ENCODE assay signal across 9 cellular contexts in genomic region chr17:36547776-36548175, GRCh38. TPM values are rescaled to one million over a fixed set of nuclear protein-coding genes. Genes with fewer than 3 reads are reported as not detected.
DNase-seq lines count a peak whose midpoint lies in the region; ATAC-seq and TF ChIP-seq lines count a peak whose summit lies in the region.
"Had no signal": no experiment of that assay in that cellular context is flagged by ENCODE, and none has a peak within 500 bp of the region (broad histone marks: within the 10 kb centered on the region; RNA-seq: fewer than 3 reads in every experiment).

No MANE protein-coding gene starts in this region.

- no peak overlapping the region for H2AFZ ChIP-seq in neural progenitor cell (replicated peaks)

- peaks cover 48% of the 10 kb centered on the region for H4K20me1 ChIP-seq in neural progenitor cell (ENCODE audit: low read depth)

- peak overlapping the region; percentile 96; the same call in 1 of the 2 replicates for H3K4me3 ChIP-seq in HUES6 (ENCODE audit: low read depth, low read length)
- H3K4me3 ChIP-seq in neural progenitor cell = peak overlapping the region; percentile 83
- no peak overlapping the region for H3K4me3 ChIP-seq in ovary
- H3K4me3 ChIP-seq: uterus had no signal

- no peak for ATAC-seq in activated naive CD8-positive, alpha-beta T cell treated with anti-CD3 and anti-CD28 coated beads, Interleukin-2, amount 50 U/mL, for 24 hours
- ATAC-seq in GM21423 (IDR thresholded peaks at IDR 0.05; ENCODE audit: unreplicated experiment) = no peak

- intact Hi-C loops in ovary (cut with DNase I) = no loop called here

- H3K4me1 ChIP-seq in HUES6 (ENCODE audit: control insufficient read depth, insufficient read depth, low read length) (peaks cover 12% of the 10 kb centered on the region; the same call in 1 of the 2 replicates), neural progenitor cell (peaks cover 16% of the 10 kb centered on the region), ovary (ENCODE audit: insufficient read depth) (peaks cover 9% of the 10 kb centered on the region)

- H3K4me2 ChIP-seq in neural progenitor cell = peak overlapping the region; percentile 92

- peak overlapping the region; percentile 97 for H3K4me3 Mint-ChIP-seq in activated naive CD8-positive, alpha-beta T cell treated with anti-CD3 and anti-CD28 coated beads, Interleukin-2, amount 50 U/mL, for 24 hours
- peak overlapping the region; percentile 61 for H3K4me3 Mint-ChIP-seq in neural progenitor cell

- H3K9ac ChIP-seq in HUES6 (ENCODE audit: low read length) = no peak overlapping the region
- peak overlapping the region; percentile 80 for H3K9ac ChIP-seq in neural progenitor cell

- TF ChIP-seq POLR2A in ovary (IDR thresholded peaks at IDR 0.05) = no peak

- no peak for DNase-seq in activated naive CD8-positive, alpha-beta T cell treated with anti-CD3 and anti-CD28 coated beads, Interleukin-2, amount 50 U/mL, for 24 hours
- DNase-seq in neural progenitor cell (ENCODE audit: low spot score) = no peak
- DNase-seq in ovary = no peak
- DNase-seq in GM10266 (ENCODE audit: extremely low spot score) = no peak
- DNase-seq: erythroblast, NCI-H2029, uterus had no signal

- H3K27ac ChIP-seq in HUES6 (ENCODE audit: low read depth, low read length) (no peak overlapping the region), neural progenitor cell (no peak overlapping the region), ovary (no peak overlapping the region)
- H3K27ac ChIP-seq: uterus had no signal

- peaks cover 45% of the 10 kb centered on the region for H3K36me3 Mint-ChIP-seq in activated naive CD8-positive, alpha-beta T cell treated with anti-CD3 and anti-CD28 coated beads, Interleukin-2, amount 50 U/mL, for 24 hours (ENCODE audit: low read depth)
- H3K36me3 Mint-ChIP-seq in neural progenitor cell = no peaks in the 10 kb centered on the region

- H3K9me3 ChIP-seq in HUES6 (ENCODE audit: control insufficient read depth, insufficient read depth, low read depth, low read length) (no peaks in the 10 kb centered on the region), neural progenitor cell (ENCODE audit: low read depth) (no peaks in the 10 kb centered on the region), ovary (no peaks in the 10 kb centered on the region)
- H3K9me3 ChIP-seq: uterus had no signal

- H3K4me1 Mint-ChIP-seq in activated naive CD8-positive, alpha-beta T cell treated with anti-CD3 and anti-CD28 coated beads, Interleukin-2, amount 50 U/mL, for 24 hours = peaks cover 69% of the 10 kb centered on the region
- peaks cover 22% of the 10 kb centered on the region for H3K4me1 Mint-ChIP-seq in neural progenitor cell

- no peaks in the 10 kb centered on the region for H3K27me3 Mint-ChIP-seq in activated naive CD8-positive, alpha-beta T cell treated with anti-CD3 and anti-CD28 coated beads, Interleukin-2, amount 50 U/mL, for 24 hours
- peaks cover 2% of the 10 kb centered on the region for H3K27me3 Mint-ChIP-seq in neural progenitor cell (ENCODE audit: insufficient read depth, low read depth)

- H3K9me3 Mint-ChIP-seq in activated naive CD8-positive, alpha-beta T cell treated with anti-CD3 and anti-CD28 coated beads, Interleukin-2, amount 50 U/mL, for 24 hours = no peaks in the 10 kb centered on the region
- no peaks in the 10 kb centered on the region for H3K9me3 Mint-ChIP-seq in neural progenitor cell

- H3K27ac Mint-ChIP-seq in activated naive CD8-positive, alpha-beta T cell treated with anti-CD3 and anti-CD28 coated beads, Interleukin-2, amount 50 U/mL, for 24 hours = peak overlapping the region; percentile 94
- H3K27ac Mint-ChIP-seq in neural progenitor cell = no peak overlapping the region

- H3K27me3 ChIP-seq in HUES6 (ENCODE audit: control insufficient read depth, insufficient read depth, low read length) (no peaks in the 10 kb centered on the region), neural progenitor cell (no peaks in the 10 kb centered on the region), ovary (no peaks in the 10 kb centered on the region)
- H3K27me3 ChIP-seq: uterus had no signal

- H3K79me2 ChIP-seq in neural progenitor cell (ENCODE audit: low read depth) = peaks cover 90% of the 10 kb centered on the region

- H3K36me3 ChIP-seq in HUES6 (ENCODE audit: control insufficient read depth, insufficient read depth, low read length) (no peaks in the 10 kb centered on the region), neural progenitor cell (peaks cover 2% of the 10 kb centered on the region), ovary (no peaks in the 10 kb centered on the region)
- H3K36me3 ChIP-seq: uterus had no signal

- H3F3A ChIP-seq in neural progenitor cell (ENCODE audit: low read depth) = peaks cover 43% of the 10 kb centered on the region

- no peak for TF ChIP-seq EP300 in ovary (IDR thresholded peaks at IDR 0.05)

- TF ChIP-seq CTCF in neural progenitor cell (IDR thresholded peaks at IDR 0.05) (no peak), ovary (IDR thresholded peaks at IDR 0.05) (no peak), GM10266 (IDR thresholded peaks at IDR 0.05; ENCODE audit: control insufficient read depth, insufficient read depth, low read depth, missing control alignments) (no peak)

RNA-seq across cellular contexts. Expression of gene GGNBP2, which starts 3.1 kb away (rescaled TPM):
- total RNA-seq in neural progenitor cell (ENCODE audit: low replicate concordance) (44.4 and 79.5 TPM in 2 replicates), ovary (10 to 100 TPM; 45.1 to 92.1 (median 66.2) TPM)
- polyA plus RNA-seq in ovary = 10 to 100 TPM; 52.4 to 86.2 TPM

RNA-seq across cellular contexts. Expression of gene PIGW, which starts 13.0 kb away (rescaled TPM):
- 7.0 and 10.2 TPM in 2 replicates for total RNA-seq in neural progenitor cell (ENCODE audit: low replicate concordance)
- 1 to 10 TPM in 6 of 7 donors, under 1 TPM in 1; 0.60 to 10.0 (median 4.6) TPM for total RNA-seq in ovary
- 1 to 10 TPM; 3.0 to 7.1 TPM for polyA plus RNA-seq in ovary

RNA-seq across cellular contexts. Expression of gene MYO19, which starts 13.1 kb away (rescaled TPM):
- 72.4 and 101 TPM in 2 replicates for total RNA-seq in neural progenitor cell (ENCODE audit: low replicate concordance)
- total RNA-seq in ovary = 10 to 100 TPM; 20.0 to 46.7 (median 28.8) TPM
- polyA plus RNA-seq in ovary = 10 to 100 TPM; 13.4 to 13.9 TPM

RNA-seq across cellular contexts. Expression of gene DHRS11, which starts 43.9 kb away (rescaled TPM):
- total RNA-seq in neural progenitor cell (ENCODE audit: low replicate concordance) = 14.4 and 27.3 TPM in 2 replicates
- 1 to 10 TPM; 3.0 to 9.6 (median 6.6) TPM for total RNA-seq in ovary
- 10 to 100 TPM in 1 of 2 donors, 1 to 10 TPM in 1; 6.3 to 10.2 TPM for polyA plus RNA-seq in ovary

RNA-seq across cellular contexts. Expression of gene MRM1, which starts 53.6 kb away (rescaled TPM):
- total RNA-seq in neural progenitor cell (ENCODE audit: low replicate concordance) = 0.65 and 4.1 TPM in 2 replicates
- 1 to 10 TPM; 6.0 to 8.1 (median 6.8) TPM for total RNA-seq in ovary
- polyA plus RNA-seq in ovary = 1 to 10 TPM; 2.7 to 6.5 TPM
